In the genomic region with DNA sequence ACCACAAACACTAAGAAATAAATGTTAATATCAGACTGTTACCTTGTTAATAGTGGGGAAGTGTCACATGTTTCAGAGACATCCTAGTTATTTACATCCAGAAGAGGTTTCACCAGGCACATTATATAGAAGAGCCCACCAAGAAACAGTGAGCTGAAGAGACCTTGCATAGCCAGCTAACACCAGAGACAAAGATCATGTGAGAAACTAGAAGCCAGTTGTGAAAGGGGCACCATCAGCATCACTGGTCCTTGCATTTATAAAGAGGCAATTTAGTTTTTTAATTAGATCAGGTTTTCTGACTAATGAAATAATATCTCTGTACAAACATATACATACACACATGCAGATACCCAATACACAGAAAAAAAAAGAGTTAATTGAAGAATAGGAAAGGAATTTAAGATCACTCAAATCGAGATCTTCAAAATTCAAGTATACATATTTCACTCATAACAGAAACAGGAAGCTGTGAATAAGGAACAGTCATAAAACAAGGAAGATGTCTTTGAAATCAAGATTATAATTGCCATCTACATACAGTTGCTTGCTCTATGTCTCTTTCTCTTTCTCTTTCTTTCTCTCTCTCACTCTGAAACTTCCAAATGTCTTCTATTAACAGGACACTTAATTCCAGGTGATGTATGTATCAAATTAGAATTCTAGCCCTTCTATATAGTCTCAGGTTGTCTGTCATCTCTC, we compare ENCODE assay signal across 10 cellular contexts.
A peak's percentile ranks its signal among the peaks of the same experiment; 100 is the strongest.
DNase-seq lines count a peak whose midpoint lies in the region; ATAC-seq and TF ChIP-seq lines count a peak whose summit lies in the region.
"Had no signal": no experiment of that assay in that cellular context is flagged by ENCODE, and none has a peak within 500 bp of the region (broad histone marks: within the 10 kb centered on the region; RNA-seq: fewer than 3 reads in every experiment).

No MANE protein-coding gene starts in this region.

- no peaks in the 10 kb centered on the region for H4K20me1 ChIP-seq in OCI-LY3 (ENCODE audit: insufficient read depth, low read length)

- no peak overlapping the region for H3K4me3 Mint-ChIP-seq in mesothelial cell of epicardium

- H3K79me2 ChIP-seq in OCI-LY3 (ENCODE audit: low read length) = no peaks in the 10 kb centered on the region

- H3K36me3 ChIP-seq in OCI-LY3 (replicated peaks; ENCODE audit: low read depth, low read length) = no peaks in the 10 kb centered on the region
- no peaks in the 10 kb centered on the region for H3K36me3 ChIP-seq in brain microvascular endothelial cell (replicated peaks)

- DNase-seq in GM13977 (ENCODE audit: low spot score) (peak; percentile 29), mesothelial cell of epicardium (ENCODE audit: low spot score in 2 of 2, unreplicated experiment in 2 of 2) (no peak), islet precursor cell (no peak), brain microvascular endothelial cell (no peak), NCI-H446 treated with DMSO at 0.1 percent for 48 hours (lab: John Stamatoyannopoulos, UW) (no peak)
- DNase-seq: activated effector memory CD4-positive, alpha-beta T cell treated with anti-CD3 and anti-CD28 coated beads, Interleukin-2, amount 50 U/mL, for 16 hours had no signal

- no peaks in the 10 kb centered on the region for H3K9me3 Mint-ChIP-seq in mesothelial cell of epicardium

- peak overlapping the region; percentile 42 for H3K27ac ChIP-seq in OCI-LY3 (ENCODE audit: low read length)
- H3K27ac ChIP-seq in brain microvascular endothelial cell = no peak overlapping the region

- H3K27ac Mint-ChIP-seq in mesothelial cell of epicardium = peak overlapping the region; percentile 55

- H3K4me3 ChIP-seq in OCI-LY3 (ENCODE audit: low read length) (peak overlapping the region; percentile 51), brain microvascular endothelial cell (ENCODE audit: low read depth, low read length) (no peak overlapping the region)
- H3K4me3 ChIP-seq: smooth muscle cell had no signal

- H3K9me3 ChIP-seq in OCI-LY3 (ENCODE audit: insufficient read depth, low read length) = no peaks in the 10 kb centered on the region

- H2AFZ ChIP-seq in OCI-LY3 (ENCODE audit: low read depth, low read length) = peak overlapping the region; percentile 48; the same call in 1 of the 2 replicates

- TF ChIP-seq CTCF in GM13977 (IDR thresholded peaks at IDR 0.05; ENCODE audit: extremely low read depth, insufficient read depth, missing control alignments) = no peak
- TF ChIP-seq CTCF in OCI-LY3 (IDR thresholded peaks at IDR 0.05; ENCODE audit: low read depth, low read length) = no peak
- no peak for TF ChIP-seq CTCF in mesothelial cell of epicardium (IDR thresholded peaks at IDR 0.05; ENCODE audit: unreplicated experiment)
- no peak for TF ChIP-seq CTCF in brain microvascular endothelial cell (IDR thresholded peaks at IDR 0.05; ENCODE audit: low read depth, low read length, missing control alignments)

- H3K27me3 Mint-ChIP-seq in mesothelial cell of epicardium (ENCODE audit: low read depth) = no peaks in the 10 kb centered on the region

- peak overlapping the region; percentile 2; the same call in 1 of the 2 replicates for H3K9ac ChIP-seq in OCI-LY3 (ENCODE audit: low read length)

- no peaks in the 10 kb centered on the region for H3K36me3 Mint-ChIP-seq in mesothelial cell of epicardium

- H3K27me3 ChIP-seq in OCI-LY3 (ENCODE audit: low read depth, low read length) (0 out of 2 replicates have a peak, but pooled peaks cover 6% of the 10 kb centered on the region), brain microvascular endothelial cell (replicated peaks) (no peaks in the 10 kb centered on the region)

- peak overlapping the region; percentile 68 for H3K4me2 ChIP-seq in OCI-LY3 (ENCODE audit: low read length)
- H3K4me2 ChIP-seq: smooth muscle cell had no signal

- ATAC-seq in GM21529 (IDR thresholded peaks at IDR 0.05; ENCODE audit: unreplicated experiment) (peak; percentile 76), HG03045 (IDR thresholded peaks at IDR 0.05; ENCODE audit: unreplicated experiment) (no peak)

- H3K4me1 ChIP-seq in OCI-LY3 (ENCODE audit: low read length) = peaks cover 24% of the 10 kb centered on the region

- H3K4me1 Mint-ChIP-seq in mesothelial cell of epicardium = peaks cover 48% of the 10 kb centered on the region

- in situ Hi-C loops in GM13977 (cut with MboI; ENCODE audit: low pct_unique_long_range_greater_than_20kb, low sequenced_read_pairs, unreplicated experiment) = no loop called here
- in situ Hi-C loops in brain microvascular endothelial cell (cut with HindIII; ENCODE audit: low pct_ligation_motif_present, low sequenced_read_pairs) = no loop called here
